ENCODE assay signal across 9 cellular contexts in genomic region chr22:50675553-50676199, GRCh38. TPM values are rescaled to one million over a fixed set of nuclear protein-coding genes. Genes with fewer than 3 reads are reported as not detected.
DNase-seq lines count a peak whose midpoint lies in the region; ATAC-seq and TF ChIP-seq lines count a peak whose summit lies in the region.
"Had no signal": no experiment of that assay in that cellular context is flagged by ENCODE, and none has a peak within 500 bp of the region (broad histone marks: within the 10 kb centered on the region; RNA-seq: fewer than 3 reads in every experiment).

No MANE protein-coding gene starts in this region.

- H4K20me1 ChIP-seq in hepatocyte (ENCODE audit: insufficient read depth, poor library complexity, severe bottlenecking): no peaks in the 10 kb centered on the region

- DNase-seq in Calu3 (no peak), Panc1 (ENCODE audit: low read depth, low spot score) (no peak), hepatocyte (ENCODE audit: low spot score) (no peak), progenitor cell of endocrine pancreas (ENCODE audit: low spot score, unreplicated experiment) (no peak), mesenteric fat pad (ENCODE audit: low spot score) (no peak), NK-92 (lab: John Stamatoyannopoulos, UW; ENCODE audit: unreplicated experiment) (no peak), NCI-H774 (lab: John Stamatoyannopoulos, UW) (no peak), NCI-H345 treated with DMSO at 0.1 percent for 48 hours (lab: John Stamatoyannopoulos, UW; ENCODE audit: unreplicated experiment) (no peak)

- no peak for ATAC-seq in Panc1

- H3K79me2 ChIP-seq in hepatocyte: no peaks in the 10 kb centered on the region

- H3K9me3 Mint-ChIP-seq in Calu3 (ENCODE audit: low read depth, unreplicated experiment) (no peaks in the 10 kb centered on the region), progenitor cell of endocrine pancreas (ENCODE audit: low read depth) (no peaks in the 10 kb centered on the region)

- H3K4me1 ChIP-seq in Panc1 (ENCODE audit: control insufficient read depth, insufficient read depth, low read length) (no peaks in the 10 kb centered on the region; the same call in 1 of the 2 replicates), hepatocyte (ENCODE audit: insufficient read depth) (no peaks in the 10 kb centered on the region)

- peak overlapping the region; percentile 70 for H3K4me3 Mint-ChIP-seq in Calu3 (ENCODE audit: low read depth, unreplicated experiment)
- peak overlapping the region; percentile 44 for H3K4me3 Mint-ChIP-seq in progenitor cell of endocrine pancreas (ENCODE audit: low read depth)

- H3K27ac Mint-ChIP-seq in Calu3 (ENCODE audit: unreplicated experiment) (no peak overlapping the region), progenitor cell of endocrine pancreas (peak overlapping the region; percentile 2)

- H3K27me3 ChIP-seq in Panc1 (ENCODE audit: control insufficient read depth, insufficient read depth, low read length) (no peaks in the 10 kb centered on the region), hepatocyte (peaks cover 10% of the 10 kb centered on the region)

- H3K4me3 ChIP-seq in Panc1 (ENCODE audit: low read depth in 2 of 2, low read length in 2 of 2) (peak overlapping the region; percentile 42 to 47; a peak in 2 of 4 replicates), hepatocyte (no peak overlapping the region)

- BruUV-seq in Calu3 (replicated peaks; lab: Mats Ljungman, UMichigan) (no TSS peak), Panc1 (replicated peaks; lab: Mats Ljungman, UMichigan) (no TSS peak)

- intact Hi-C loops in Calu3 (cut with micrococcal nuclease; ENCODE audit: unreplicated experiment) (no loop called here), Panc1 (cut with micrococcal nuclease; ENCODE audit: unreplicated experiment) (no loop called here)

- in situ Hi-C loops in Panc1 (cut with HindIII; ENCODE audit: low pct_unique_long_range_greater_than_20kb, low sequenced_read_pairs): no loop called here

- 86% methylated on average over 9 of the region's 9 CpGs for WGBS in hepatocyte (ENCODE audit: low lambda C conversion rate, missing lambda C conversion rate)

- no peak overlapping the region for H2AFZ ChIP-seq in hepatocyte

- H3K9me3 ChIP-seq in Panc1 (ENCODE audit: control insufficient read depth, insufficient read depth, low read depth, low read length) (no peaks in the 10 kb centered on the region), hepatocyte (ENCODE audit: low read depth) (no peaks in the 10 kb centered on the region)

- no peak overlapping the region for H3K27ac ChIP-seq in Panc1 (ENCODE audit: low read length)
- H3K27ac ChIP-seq in hepatocyte: no peak overlapping the region
- H3K27ac ChIP-seq: cardiac muscle cell had no signal

- TF ChIP-seq CTCF in Calu3 (IDR thresholded peaks at IDR 0.05; ENCODE audit: unreplicated experiment) (no peak), Panc1 (IDR thresholded peaks at IDR 0.05) (no peak), hepatocyte (IDR thresholded peaks at IDR 0.05; ENCODE audit: poor library complexity) (no peak), progenitor cell of endocrine pancreas (IDR thresholded peaks at IDR 0.05; ENCODE audit: unreplicated experiment) (no peak)

- H3K36me3 Mint-ChIP-seq in Calu3 (ENCODE audit: insufficient read depth, unreplicated experiment) (peaks cover 11% of the 10 kb centered on the region), progenitor cell of endocrine pancreas (ENCODE audit: insufficient read depth) (peaks cover 2% of the 10 kb centered on the region)

- H3K27me3 Mint-ChIP-seq in Calu3 (ENCODE audit: unreplicated experiment) (peaks cover 52% of the 10 kb centered on the region), progenitor cell of endocrine pancreas (peaks cover 41% of the 10 kb centered on the region)

- H3K4me2 ChIP-seq in hepatocyte: peak overlapping the region; percentile 94

- POLR2A ChIA-PET in Panc1 (lab: Charles Lee): no interaction called here

- H3K36me3 ChIP-seq in Panc1 (ENCODE audit: control insufficient read depth, insufficient read depth, low read length) (no peaks in the 10 kb centered on the region), hepatocyte (replicated peaks; ENCODE audit: insufficient read depth, low read depth) (no peaks in the 10 kb centered on the region)
- H3K36me3 ChIP-seq: cardiac muscle cell had no signal

- H3K4me1 Mint-ChIP-seq in Calu3 (ENCODE audit: low read depth, unreplicated experiment): peaks cover 12% of the 10 kb centered on the region
- H3K4me1 Mint-ChIP-seq in progenitor cell of endocrine pancreas (ENCODE audit: low read depth): no peaks in the 10 kb centered on the region

- H3K9me2 ChIP-seq in hepatocyte (replicated peaks; ENCODE audit: insufficient read depth): no peaks in the 10 kb centered on the region

- CTCF ChIA-PET in Calu3 (lab: Charles Lee): no interaction called here
- CTCF ChIA-PET in Panc1 (lab: Charles Lee): interaction anchor here (0.7 kb wide), 1 partner anchor 19 kb away, joined by 3 read pairs; no protein-coding TSS in a partner anchor

RNA-seq across cellular contexts. Expression of gene SHANK3, which starts 3.1 kb away (rescaled TPM):
- total RNA-seq in Calu3 (2022) (2.1 and 2.5 TPM in 2 replicates), Panc1 (2021; ENCODE audit: unreplicated experiment) (7.6 TPM), hepatocyte (2.4 and 2.9 TPM in 2 replicates), progenitor cell of endocrine pancreas (6.9 and 7.5 TPM in 2 replicates), mesenteric fat pad (95.7 TPM)
- polyA plus RNA-seq in Panc1 (2012; ENCODE audit: insufficient read length): 6.6 TPM
- polyA plus RNA-seq in hepatocyte: 1.9 and 2.6 TPM in 2 replicates

RNA-seq across cellular contexts. Expression of gene ARSA, which starts 47.7 kb away (rescaled TPM):
- total RNA-seq in Calu3 (2022) (39.4 and 40.2 TPM in 2 replicates), Panc1 (2021; ENCODE audit: unreplicated experiment) (43.8 TPM), hepatocyte (26.2 and 31.3 TPM in 2 replicates), progenitor cell of endocrine pancreas (36.2 and 37.1 TPM in 2 replicates), mesenteric fat pad (50.4 TPM)
- polyA plus RNA-seq in Panc1 (2012; ENCODE audit: insufficient read length): 39.5 TPM
- polyA plus RNA-seq in hepatocyte: 20.6 and 29.2 TPM in 2 replicates

Comparison
In these comparisons a context has a peak if more than half of its experiments do, and no peak if none do; other contexts are left out.
1. RNA of gene SHANK3, which starts 3.1 kb away (total RNA-seq): 95.7 TPM in mesenteric fat pad (single experiment); 7.6 TPM in Panc1 (single experiment), 6.9 to 7.5 TPM in progenitor cell of endocrine pancreas, 2.4 to 2.9 TPM in hepatocyte and 2.1 to 2.5 TPM in Calu3; every median in the first group is over 10 times any median in the second.